In genomic region chr4:140046037-140046436, GRCh38 we compare ENCODE assay signal across 1 cellular context.
TF ChIP-seq lines count a peak whose summit lies in the region.

No MANE protein-coding gene starts in this region.

TF ChIP-seq in WTC11, 78 proteins besides CTCF, POLR2A, EP300 and RAD21 (continued from another document):
- TF ChIP-seq FOXP4 (CRISPR knock-in tag; IDR thresholded peaks at IDR 0.05) = no peak
- no peak for TF ChIP-seq MAX (CRISPR knock-in tag; IDR thresholded peaks at IDR 0.05)
- TF ChIP-seq GTF2I (CRISPR knock-in tag; conservative IDR thresholded peaks at IDR 0.05) = no peak
- no peak for TF ChIP-seq ERG (CRISPR knock-in tag; IDR thresholded peaks at IDR 0.05)
- TF ChIP-seq USF1 (CRISPR knock-in tag; IDR thresholded peaks at IDR 0.05) = no peak
- no peak for TF ChIP-seq ZNF232 (CRISPR knock-in tag; IDR thresholded peaks at IDR 0.05)
- no peak for TF ChIP-seq IRF1 (CRISPR knock-in tag; IDR thresholded peaks at IDR 0.05)
